ENCODE assay signal across 23 cellular contexts in the genomic region with DNA sequence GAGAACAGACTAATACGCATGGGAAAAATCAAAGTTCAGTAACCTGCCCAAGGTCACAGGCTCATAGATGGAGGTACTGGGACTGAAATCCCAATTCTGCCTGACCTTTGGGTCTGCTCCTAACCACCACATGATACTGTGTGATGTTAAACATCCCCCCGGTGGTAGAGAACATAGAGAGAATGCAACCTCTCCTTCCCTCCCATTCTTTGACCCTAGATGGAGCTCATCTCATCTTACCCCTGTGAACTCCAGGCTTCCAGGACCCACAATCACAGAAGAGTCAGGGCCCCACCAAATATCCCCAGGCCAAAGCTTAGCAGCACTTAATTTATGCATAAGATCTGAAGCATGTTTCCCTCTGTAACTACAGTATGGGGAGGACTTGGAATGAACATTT.
A peak's percentile ranks its signal among the peaks of the same experiment; 100 is the strongest.
DNase-seq lines count a peak whose midpoint lies in the region; ATAC-seq, FAIRE-seq and TF ChIP-seq lines count a peak whose summit lies in the region.
"Had no signal": no experiment of that assay in that cellular context is flagged by ENCODE, and none has a peak within 500 bp of the region (broad histone marks: within the 10 kb centered on the region; RNA-seq: fewer than 3 reads in every experiment).

No MANE protein-coding gene starts in this region.

- DNase-seq in NCI-H82 (lab: John Stamatoyannopoulos, UW) (peak; percentile 23), NCI-H82 treated with DMSO at 0.1 percent for 48 hours (lab: John Stamatoyannopoulos, UW; ENCODE audit: unreplicated experiment) (no peak), NCI-H1694 (lab: John Stamatoyannopoulos, UW) (peak; percentile 8), H1 (ENCODE audit: low read depth in 1 of 2, low spot score in 2 of 2) (no peak), PC-3 (no peak)
- no peak for DNase-seq in activated naive CD4-positive, alpha-beta T cell treated with anti-CD3 and anti-CD28 coated beads, Interleukin-2, amount 50 U/mL, for 72 hours (ENCODE audit: low spot score in 2 of 2)
- DNase-seq: CD4-positive, alpha-beta T cell; COR-L47; DND-41; HFFc6; KBM-7; NCI-H1105 treated with DMSO at 0.1 percent for 48 hours; NCI-H2107; NCI-H2227 treated with DMSO at 0.1 percent for 48 hours; NCI-H526; NK-92 treated with Interleukin-12 subunit alpha and Interleukin-12 subunit beta, amount 100 ng/mL, for 24 hours; SIG-M5; SK-N-SH; T-helper 2 cell had no signal

- intact Hi-C loops in PC-3 (cut with micrococcal nuclease): no loop called here

- H3K9ac ChIP-seq in H1 (replicated peaks in 1 of 4; ENCODE audit: extremely low read depth in 1 of 4, low read depth in 3 of 4, low read length in 3 of 4): no peak overlapping the region
- no peak overlapping the region for H3K9ac ChIP-seq in PC-3 (ENCODE audit: low read length)
- H3K9ac ChIP-seq: SK-N-SH had no signal

- H3K27me3 ChIP-seq in H1 (replicated peaks in 1 of 4; ENCODE audit: control insufficient read depth in 3 of 4, extremely low read depth in 1 of 4, insufficient read depth in 3 of 4, low read length in 3 of 4) (peaks cover 0 to 2% (median 0%) of the 10 kb centered on the region in 4 experiments; a peak in 2 of 7 replicates), PC-3 (ENCODE audit: low read length) (0 out of 2 replicates have a peak, but pooled peaks cover 5% of the 10 kb centered on the region)

- no peak overlapping the region for H4K91ac ChIP-seq in H1 (replicated peaks; ENCODE audit: insufficient read length, low read length)

- no peaks in the 10 kb centered on the region; the same call in 1 of the 2 replicates for H3K23me2 ChIP-seq in H1 (ENCODE audit: low read depth, low read length)

- H3K79me1 ChIP-seq in H1 (ENCODE audit: low read depth, low read length): no peaks in the 10 kb centered on the region

- WGBS in H1 (ENCODE audit: extremely low coverage in 1 of 2, insufficient coverage in 1 of 2, insufficient read length in 1 of 2, insufficient replicate concordance in 2 of 2, low coverage in 1 of 2, low lambda C conversion rate in 2 of 2, missing lambda C conversion rate in 1 of 2), 2 experiments: 90% methylated on average over 2 of the region's 2 CpGs; no CpG with 5 or more reads in 1 of the 2 experiments

- no peak for ATAC-seq in GM19463 (IDR thresholded peaks at IDR 0.05; ENCODE audit: unreplicated experiment)
- no peak for ATAC-seq in activated naive CD4-positive, alpha-beta T cell treated with anti-CD3 and anti-CD28 coated beads, Interleukin-2, amount 50 U/mL, for 72 hours
- ATAC-seq in PC-3: no peak
- ATAC-seq: Panc1 had no signal

- CTCF ChIA-PET in H1 (lab: Charles Lee; ENCODE audit: partially characterized antibody): interaction anchor here (0.8 to 2.2 kb wide), 7 partner anchors 9 to 231 kb away, joined by 3 to 7 read pairs (median 5); no protein-coding TSS in a partner anchor
- CTCF ChIA-PET in PC-3 (lab: Charles Lee): no interaction called here

- no peaks in the 10 kb centered on the region for H3K9me3 ChIP-seq in H1 (ENCODE audit: insufficient read depth in 2 of 2, low read depth in 1 of 2, low read length in 1 of 2)
- no peaks in the 10 kb centered on the region for H3K9me3 ChIP-seq in PC-3 (ENCODE audit: low read length)
- H3K9me3 ChIP-seq: SK-N-SH had no signal

- H3K36me3 ChIP-seq in H1 (ENCODE audit: control insufficient read depth in 2 of 4, insufficient read depth in 4 of 4, low read length in 3 of 4) (no peaks in the 10 kb centered on the region), PC-3 (ENCODE audit: low read depth, low read length) (no peaks in the 10 kb centered on the region)

- no TSS peak for BruUV-seq in PC-3 (replicated peaks; lab: Mats Ljungman, UMichigan)

- no peak overlapping the region for H2BK12ac ChIP-seq in H1 (ENCODE audit: low read depth, low read length)

- no peak overlapping the region for H3K14ac ChIP-seq in H1 (ENCODE audit: insufficient read length)

- TF ChIP-seq POLR2A in H1 (IDR thresholded peaks at IDR 0.05; ENCODE audit: control extremely low read depth in 1 of 2, low read depth in 2 of 2, low read length in 2 of 2): no peak

- H3K4me3 ChIP-seq in H1 (ENCODE audit: extremely low read depth in 1 of 4, insufficient read depth in 2 of 4, low read depth in 3 of 4, low read length in 4 of 4) (no peak overlapping the region), PC-3 (ENCODE audit: low read length) (no peak overlapping the region)

- TF ChIP-seq CTCF in H1 (IDR thresholded peaks at IDR 0.05; ENCODE audit: control extremely low read depth in 1 of 3, insufficient read depth in 1 of 3, low read depth in 1 of 3, low read length in 3 of 3): peak in 2 of 3 experiments; percentile 20 to 39; a peak in 3 of 4 replicates
- TF ChIP-seq CTCF in PC-3 (conservative IDR thresholded peaks at IDR 0.05; ENCODE audit: low read depth, low read length): no peak

- no peak overlapping the region for H3K27ac ChIP-seq in H1 (ENCODE audit: low read depth, low read length)
- no peak overlapping the region for H3K27ac ChIP-seq in PC-3 (ENCODE audit: low read length)

- no peak overlapping the region for H3K18ac ChIP-seq in H1 (ENCODE audit: extremely low read depth, low read length)

- no peak overlapping the region for H3K23ac ChIP-seq in H1 (ENCODE audit: insufficient read length)

- no peak overlapping the region for H4K5ac ChIP-seq in H1 (ENCODE audit: insufficient read length, low read depth, low read length)

- H2BK5ac ChIP-seq in H1 (ENCODE audit: low read depth, low read length): no peak overlapping the region

- no peaks in the 10 kb centered on the region for H3K9me2 ChIP-seq in PC-3 (replicated peaks; ENCODE audit: low read length)
- H3K9me2 ChIP-seq: SK-N-SH had no signal

- H2BK15ac ChIP-seq in H1 (ENCODE audit: low read length): no peak overlapping the region

- no peak for FAIRE-seq in H1 (lab: Jason Lieb, UNC)
- FAIRE-seq: GM12892, H54 had no signal

- H3K36me3 Mint-ChIP-seq in activated naive CD4-positive, alpha-beta T cell treated with anti-CD3 and anti-CD28 coated beads, Interleukin-2, amount 50 U/mL, for 72 hours: peaks cover 0 to 4% of the 10 kb centered on the region in 2 donors

- H2BK20ac ChIP-seq in H1 (ENCODE audit: low read length): no peak overlapping the region

- peak; percentile 1 to 36; a peak in 2 of 4 replicates for TF ChIP-seq RAD21 in H1 (IDR thresholded peaks at IDR 0.05 in 1 of 2, conservative IDR thresholded peaks at IDR 0.05 in 1 of 2; ENCODE audit: low read depth in 2 of 2, low read length in 2 of 2)

- no peak overlapping the region for H2AK5ac ChIP-seq in H1 (ENCODE audit: low read depth, low read length)

- H3K4me1 ChIP-seq in H1 (replicated peaks in 1 of 4; ENCODE audit: control insufficient read depth in 3 of 4, insufficient read depth in 4 of 4, low read length in 3 of 4) (peaks cover 5 to 18% (median 12%) of the 10 kb centered on the region in 4 experiments; a peak in 6 of 7 replicates), PC-3 (ENCODE audit: insufficient read depth, low read length) (no peaks in the 10 kb centered on the region)

- H2BK120ac ChIP-seq in H1 (replicated peaks; ENCODE audit: low read depth, low read length): no peak overlapping the region

- H3K4ac ChIP-seq in H1 (replicated peaks; ENCODE audit: insufficient read length, low read depth, low read length): no peak overlapping the region

- POLR2A ChIA-PET in H1 (lab: Charles Lee; ENCODE audit: partially characterized antibody) (no interaction called here), PC-3 (lab: Charles Lee; ENCODE audit: unreplicated experiment) (no interaction called here)

- peaks cover 3 to 4% of the 10 kb centered on the region in 2 donors for H3K9me3 Mint-ChIP-seq in activated naive CD4-positive, alpha-beta T cell treated with anti-CD3 and anti-CD28 coated beads, Interleukin-2, amount 50 U/mL, for 72 hours

- no peak for TF ChIP-seq EP300 in H1 (IDR thresholded peaks at IDR 0.05; ENCODE audit: borderline replicate concordance in 1 of 2, low read depth in 2 of 2, low read length in 2 of 2)

- H3K79me2 ChIP-seq in H1 (ENCODE audit: control insufficient read depth in 1 of 2, insufficient read depth in 2 of 2, low read length in 2 of 2) (no peaks in the 10 kb centered on the region), PC-3 (ENCODE audit: low read length) (no peaks in the 10 kb centered on the region)

- H2AFZ ChIP-seq in H1 (ENCODE audit: low read length): no peak overlapping the region
- H2AFZ ChIP-seq in PC-3 (ENCODE audit: low read length): no peak overlapping the region

- no peak overlapping the region for H4K8ac ChIP-seq in H1 (ENCODE audit: extremely low read depth, insufficient read depth, low read length)

- H3F3A ChIP-seq in PC-3 (ENCODE audit: low read length, unreplicated experiment): no peaks in the 10 kb centered on the region

- H3K4me2 ChIP-seq in H1 (ENCODE audit: insufficient read depth in 1 of 2, low read depth in 2 of 2, low read length in 2 of 2) (no peak overlapping the region), PC-3 (ENCODE audit: low read length) (no peak overlapping the region)
- H3K4me2 ChIP-seq: SK-N-SH had no signal

- H3K27ac Mint-ChIP-seq in activated naive CD4-positive, alpha-beta T cell treated with anti-CD3 and anti-CD28 coated beads, Interleukin-2, amount 50 U/mL, for 72 hours: peak overlapping the region in 1 of 2 donors; percentile 31
- H3K27ac Mint-ChIP-seq: CD4-positive, alpha-beta T cell; HFFc6 had no signal

- no peak overlapping the region for H3K56ac ChIP-seq in H1 (replicated peaks; ENCODE audit: insufficient read length, low read depth, low read length)

- no peaks in the 10 kb centered on the region for H4K20me1 ChIP-seq in H1 (replicated peaks in 1 of 2; ENCODE audit: control insufficient read depth in 1 of 2, insufficient read depth in 2 of 2, low read length in 2 of 2)
- H4K20me1 ChIP-seq in PC-3 (ENCODE audit: low read length): no peaks in the 10 kb centered on the region

TF ChIP-seq in H1, 55 proteins besides CTCF, POLR2A, EP300 and RAD21 (continues in another document):
- TF ChIP-seq RBBP5 (IDR thresholded peaks at IDR 0.05; ENCODE audit: borderline replicate concordance, low read depth, low read length) (no peak), CBX5 (IDR thresholded peaks at IDR 0.05; ENCODE audit: low read depth, low read length) (no peak), POLR2AphosphoS5 (IDR thresholded peaks at IDR 0.05; ENCODE audit: low read depth, low read length) (no peak), NANOG (IDR thresholded peaks at IDR 0.05; ENCODE audit: insufficient read depth, low read depth, low read length, poor library complexity, severe bottlenecking) (no peak), BRCA1 (IDR thresholded peaks at IDR 0.05; ENCODE audit: low read depth, low read length) (no peak), TAF1 (IDR thresholded peaks at IDR 0.05; ENCODE audit: low read depth, low read length) (no peak), HDAC2 (IDR thresholded peaks at IDR 0.05; ENCODE audit: borderline replicate concordance in 1 of 2, low read depth in 2 of 2, low read length in 2 of 2) (no peak), SIRT6 (IDR thresholded peaks at IDR 0.05; ENCODE audit: low read length) (no peak), SP2 (IDR thresholded peaks at IDR 0.05; ENCODE audit: low read length) (no peak), CHD2 (IDR thresholded peaks at IDR 0.05; ENCODE audit: low read length) (no peak), FOSL1 (IDR thresholded peaks at IDR 0.05; ENCODE audit: insufficient read depth, low read depth, low read length) (no peak)

Comparison
In these comparisons a context has a peak if more than half of its experiments do, and no peak if none do; other contexts are left out.
1. DNase-seq: peak in NCI-H82 (single experiment) and NCI-H1694 (single experiment); none in NCI-H82 treated with DMSO at 0.1 percent for 48 hours (single experiment), H1 (0 of 2), activated naive CD4-positive, alpha-beta T cell treated with anti-CD3 and anti-CD28 coated beads, Interleukin-2, amount 50 U/mL, for 72 hours (0 of 2) and PC-3 (single experiment).